In the genomic region with DNA sequence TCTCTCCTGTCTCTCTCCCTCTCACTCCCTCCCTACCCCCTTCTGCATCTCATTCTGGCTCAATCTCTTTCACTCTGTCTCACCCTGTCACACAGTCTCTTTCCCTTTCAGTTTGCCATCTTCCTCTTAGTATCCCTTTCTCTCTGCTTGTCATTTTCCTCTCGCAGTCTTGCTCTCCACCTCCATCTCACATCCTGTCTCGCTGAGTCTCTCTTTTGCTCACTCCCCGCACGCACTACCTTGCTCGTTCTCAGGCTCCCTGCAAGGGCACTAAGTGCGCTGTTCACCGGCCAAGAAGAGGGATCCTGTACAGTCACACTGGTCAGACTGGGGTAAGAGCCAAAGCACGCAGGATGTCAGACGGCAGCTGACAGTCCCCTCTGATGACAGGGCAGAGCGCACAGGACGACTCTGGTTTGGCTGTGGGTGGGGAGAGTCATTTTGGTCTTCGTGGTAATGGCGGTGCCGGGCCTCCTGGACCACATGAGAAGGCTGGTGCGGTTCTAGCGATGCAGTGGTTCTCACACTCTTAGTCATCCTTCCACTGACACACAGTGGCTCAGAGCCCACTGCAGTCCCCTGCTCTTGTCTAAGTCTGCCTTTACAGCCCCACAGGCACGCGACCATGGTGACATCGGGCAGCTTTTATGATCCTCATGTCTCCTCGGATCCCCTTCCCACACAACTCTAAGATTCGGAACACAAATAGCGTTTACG, we compare ENCODE assay signal across 8 cellular contexts.
DNase-seq lines count a peak whose midpoint lies in the region; ATAC-seq and TF ChIP-seq lines count a peak whose summit lies in the region.

No MANE protein-coding gene starts in this region.

- H3K27me3 ChIP-seq in ascending aorta (no peaks in the 10 kb centered on the region), stomach smooth muscle (ENCODE audit: control insufficient read depth in 1 of 2, insufficient read depth in 2 of 2, low read length in 2 of 2) (no peaks in the 10 kb centered on the region)

- H3K9ac ChIP-seq in stomach smooth muscle (ENCODE audit: low read length in 2 of 2) = peak overlapping the region; percentile 14 to 32

- H3K4me1 ChIP-seq in HEK293 (ENCODE audit: control insufficient read depth, insufficient read depth, low read length) (no peaks in the 10 kb centered on the region; the same call in 1 of the 2 replicates), ascending aorta (peaks cover 0 to 30% of the 10 kb centered on the region in 2 donors), stomach smooth muscle (ENCODE audit: control insufficient read depth, insufficient read depth, low read length) (peaks cover 22% of the 10 kb centered on the region)

- H3K27me3 Mint-ChIP-seq in T-cell = no peaks in the 10 kb centered on the region

- ATAC-seq in T-cell (replicated peaks in 1 of 4) = peak; percentile 79 to 88 (median 84)

- H3K9me3 ChIP-seq in HEK293 (ENCODE audit: control insufficient read depth, insufficient read depth, low read depth, low read length) = no peaks in the 10 kb centered on the region
- H3K9me3 ChIP-seq in ascending aorta = no peaks in the 10 kb centered on the region
- H3K9me3 ChIP-seq in stomach smooth muscle (ENCODE audit: control insufficient read depth in 2 of 2, low read length in 2 of 2) = no peaks in the 10 kb centered on the region

- TF ChIP-seq CTCF in HEK293 (tag by site-specific recombination; IDR thresholded peaks at IDR 0.05) (no peak), ascending aorta (IDR thresholded peaks at IDR 0.05) (no peak)

- H3K4me1 Mint-ChIP-seq in T-cell = peaks cover 76 to 86% (median 81%) of the 10 kb centered on the region in 3 donors

- intact Hi-C loops in ascending aorta (cut with DNase I) = loop anchor here (5.0 kb wide), 4 partner anchors 59 to 356 kb away; a partner anchor contains a TSS

- H3K36me3 ChIP-seq in HEK293 (ENCODE audit: control insufficient read depth in 2 of 2, insufficient read depth in 1 of 2, low read length in 2 of 2) (no peaks in the 10 kb centered on the region), ascending aorta (no peaks in the 10 kb centered on the region), stomach smooth muscle (ENCODE audit: control insufficient read depth in 2 of 2, insufficient read depth in 2 of 2, low read length in 2 of 2) (no peaks in the 10 kb centered on the region)

- H3K27ac ChIP-seq in HEK293 (ENCODE audit: extremely low read depth, low read depth, low read length) = no peak overlapping the region; the same call in 1 of the 2 replicates
- peak overlapping the region; percentile 87 to 88 for H3K27ac ChIP-seq in ascending aorta
- H3K27ac ChIP-seq in stomach smooth muscle (ENCODE audit: low read length) = peak overlapping the region; percentile 85

- POLR2A ChIA-PET in HEK293 (lab: Yijun Ruan, JAX) = no interaction called here
- POLR2A ChIA-PET in T-cell (lab: Charles Lee) = interaction anchor here (0.6 to 1.3 kb wide), 3 partner anchors 29 to 96 kb away, joined by 3 to 6 read pairs (median 5); no protein-coding TSS in a partner anchor

- CTCF ChIA-PET in HEK293 (lab: Yijun Ruan, JAX) = no interaction called here
- CTCF ChIA-PET in T-cell (lab: Charles Lee) = interaction anchor here in 1 of 2 donors (1.1 kb wide), 1 partner anchor 10 kb away, joined by 4 read pairs; no protein-coding TSS in a partner anchor

- H3K4me3 ChIP-seq in GM08714 (ENCODE audit: low read length) = peak overlapping the region; percentile 44; the same call in 1 of the 2 replicates
- H3K4me3 ChIP-seq in HEK293 (ENCODE audit: low read depth, low read length) = no peak overlapping the region
- H3K4me3 ChIP-seq in ascending aorta = peak overlapping the region; percentile 40 to 56
- peak overlapping the region; percentile 48 to 71 for H3K4me3 ChIP-seq in stomach smooth muscle (ENCODE audit: low read length in 2 of 2)

- peaks cover 0 to 6% (median 4%) of the 10 kb centered on the region in 3 donors for H3K9me3 Mint-ChIP-seq in T-cell

- peaks cover 12% of the 10 kb centered on the region for H3K36me3 Mint-ChIP-seq in T-cell

- peak overlapping the region; percentile 71 to 84 (median 80) for H3K4me3 Mint-ChIP-seq in T-cell

- peak overlapping the region; percentile 79 to 91 for H3K27ac Mint-ChIP-seq in T-cell

- DNase-seq in T-cell (peak; percentile 49 to 82 (median 62)), ascending aorta (ENCODE audit: low spot score in 2 of 2) (peak; percentile 18 to 74), myocyte (ENCODE audit: low read depth) (peak; percentile 91), AG20443 (ENCODE audit: low spot score) (no peak), NCI-H2107 treated with DMSO at 0.1 percent for 48 hours (lab: John Stamatoyannopoulos, UW; ENCODE audit: unreplicated experiment) (no peak)

TF ChIP-seq in HEK293, 187 proteins besides CTCF, POLR2A, EP300 and RAD21:
- TF ChIP-seq ZSCAN30 (tag by site-specific recombination; IDR thresholded peaks at IDR 0.05) (no peak), ZNF555 (tag by site-specific recombination; conservative IDR thresholded peaks at IDR 0.05) (no peak), ZBTB20 (tag by site-specific recombination; IDR thresholded peaks at IDR 0.05) (no peak), ZNF701 (tag by site-specific recombination; IDR thresholded peaks at IDR 0.05) (no peak), ZSCAN23 (tag by site-specific recombination; IDR thresholded peaks at IDR 0.05) (no peak), OVOL3 (tag by site-specific recombination; IDR thresholded peaks at IDR 0.05) (no peak), HOXC10 (CRISPR knock-in tag; IDR thresholded peaks at IDR 0.05) (no peak), ZNF473 (tag by site-specific recombination; IDR thresholded peaks at IDR 0.05) (no peak), PRDM1 (tag by site-specific recombination; IDR thresholded peaks at IDR 0.05) (peak; percentile 29; the same call in 1 of the 2 replicates), OSR2 (tag by site-specific recombination; IDR thresholded peaks at IDR 0.05) (no peak), ZNF366 (tag by site-specific recombination; conservative IDR thresholded peaks at IDR 0.05) (0 out of 2 replicates have a peak, but pooled peaks have one; percentile 17), ZNF548 (tag by site-specific recombination; IDR thresholded peaks at IDR 0.05) (no peak), ZNF549 (tag by site-specific recombination; IDR thresholded peaks at IDR 0.05) (no peak), ZNF202 (tag by site-specific recombination; IDR thresholded peaks at IDR 0.05; ENCODE audit: borderline replicate concordance) (no peak), ZNF311 (tag by site-specific recombination; IDR thresholded peaks at IDR 0.05; ENCODE audit: borderline replicate concordance) (no peak), YY1 (tag by site-specific recombination; IDR thresholded peaks at IDR 0.05) (no peak)
- TF ChIP-seq, protein P1, sequence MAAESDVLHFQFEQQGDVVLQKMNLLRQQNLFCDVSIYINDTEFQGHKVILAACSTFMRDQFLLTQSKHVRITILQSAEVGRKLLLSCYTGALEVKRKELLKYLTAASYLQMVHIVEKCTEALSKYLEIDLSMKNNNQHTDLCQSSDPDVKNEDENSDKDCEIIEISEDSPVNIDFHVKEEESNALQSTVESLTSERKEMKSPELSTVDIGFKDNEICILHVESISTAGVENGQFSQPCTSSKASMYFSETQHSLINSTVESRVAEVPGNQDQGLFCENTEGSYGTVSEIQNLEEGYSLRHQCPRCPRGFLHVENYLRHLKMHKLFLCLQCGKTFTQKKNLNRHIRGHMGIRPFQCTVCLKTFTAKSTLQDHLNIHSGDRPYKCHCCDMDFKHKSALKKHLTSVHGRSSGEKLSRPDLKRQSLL (tag by site-specific recombination; IDR thresholded peaks at IDR 0.05) = no peak
- TF ChIP-seq, protein P2, sequence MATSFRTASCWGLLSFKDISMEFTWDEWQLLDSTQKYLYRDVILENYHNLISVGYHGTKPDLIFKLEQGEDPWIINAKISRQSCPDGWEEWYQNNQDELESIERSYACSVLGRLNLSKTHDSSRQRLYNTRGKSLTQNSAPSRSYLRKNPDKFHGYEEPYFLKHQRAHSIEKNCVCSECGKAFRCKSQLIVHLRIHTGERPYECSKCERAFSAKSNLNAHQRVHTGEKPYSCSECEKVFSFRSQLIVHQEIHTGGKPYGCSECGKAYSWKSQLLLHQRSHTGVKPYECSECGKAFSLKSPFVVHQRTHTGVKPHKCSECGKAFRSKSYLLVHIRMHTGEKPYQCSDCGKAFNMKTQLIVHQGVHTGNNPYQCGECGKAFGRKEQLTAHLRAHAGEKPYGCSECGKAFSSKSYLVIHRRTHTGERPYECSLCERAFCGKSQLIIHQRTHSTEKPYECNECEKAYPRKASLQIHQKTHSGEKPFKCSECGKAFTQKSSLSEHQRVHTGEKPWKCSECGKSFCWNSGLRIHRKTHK (tag by site-specific recombination; IDR thresholded peaks at IDR 0.05) = no peak

Comparison
In these comparisons a context has a peak if more than half of its experiments do, and no peak if none do; other contexts are left out.
1. DNase-seq: peak in T-cell (34 of 34), ascending aorta (2 of 2) and myocyte (single experiment); none in AG20443 (single experiment) and NCI-H2107 treated with DMSO at 0.1 percent for 48 hours (single experiment).